Comparison of ENCODE assay signal across 12 cellular contexts in genomic region chr20:3902041-3902440, GRCh38. TPM values are rescaled to one million over a fixed set of nuclear protein-coding genes. Genes with fewer than 3 reads are reported as not detected.
DNase-seq lines count a peak whose midpoint lies in the region; ATAC-seq and TF ChIP-seq lines count a peak whose summit lies in the region.
"Had no signal": no experiment of that assay in that cellular context is flagged by ENCODE, and none has a peak within 500 bp of the region (broad histone marks: within the 10 kb centered on the region; RNA-seq: fewer than 3 reads in every experiment).

No MANE protein-coding gene starts in this region.

- H3K27me3 ChIP-seq in hepatocyte: no peaks in the 10 kb centered on the region
- H3K27me3 ChIP-seq: adrenal gland had no signal

- H3K27me3 Mint-ChIP-seq in activated CD4-positive, alpha-beta T cell treated with anti-CD3 and anti-CD28 coated beads for 36 hours: no peaks in the 10 kb centered on the region
- no peaks in the 10 kb centered on the region for H3K27me3 Mint-ChIP-seq in T-helper 17 cell

- ATAC-seq in activated CD4-positive, alpha-beta T cell treated with anti-CD3 and anti-CD28 coated beads for 36 hours: no peak
- no peak for ATAC-seq in T-helper 17 cell
- no peak for ATAC-seq in stimulated activated effector memory CD8-positive, alpha-beta T cell treated with anti-CD3 and anti-CD28 coated beads, Interleukin-12 subunit alpha, Interleukin-12 subunit beta, amount 100 ng/mL, for 72 hours
- ATAC-seq in HG03095 (IDR thresholded peaks at IDR 0.05; ENCODE audit: unreplicated experiment): no peak

- no peak for DNase-seq in activated CD4-positive, alpha-beta T cell treated with anti-CD3 and anti-CD28 coated beads for 36 hours
- DNase-seq in activated CD4-positive, alpha-beta T cell treated with anti-CD3 and anti-CD28 coated beads, Interleukin-2, amount 50 U/mL, for 48 hours: no peak
- DNase-seq in T-helper 17 cell (no peak), hepatocyte (ENCODE audit: low spot score) (no peak), ACHN (no peak), NCI-H2196 treated with DMSO at 0.1 percent for 48 hours (lab: John Stamatoyannopoulos, UW; ENCODE audit: unreplicated experiment) (no peak)
- no peak for DNase-seq in stimulated activated effector memory CD8-positive, alpha-beta T cell treated with anti-CD3 and anti-CD28 coated beads, Interleukin-12 subunit alpha, Interleukin-12 subunit beta, amount 100 ng/mL, for 72 hours (ENCODE audit: low spot score in 2 of 2)
- DNase-seq: NCI-H510A treated with DMSO at 0.1 percent for 48 hours; SHP77; stimulated activated CD8-positive, alpha-beta memory T cell treated with anti-CD3 and anti-CD28 coated beads, Interleukin-4, amount 100 ng/mL, for 48 hours had no signal

- peaks cover 17% of the 10 kb centered on the region for H3K36me3 Mint-ChIP-seq in activated CD4-positive, alpha-beta T cell treated with anti-CD3 and anti-CD28 coated beads for 36 hours (ENCODE audit: low read depth)
- H3K36me3 Mint-ChIP-seq in T-helper 17 cell (ENCODE audit: low read depth): no peaks in the 10 kb centered on the region
- H3K36me3 Mint-ChIP-seq in stimulated activated effector memory CD8-positive, alpha-beta T cell treated with anti-CD3 and anti-CD28 coated beads, Interleukin-12 subunit alpha, Interleukin-12 subunit beta, amount 100 ng/mL, for 72 hours: peaks cover 47% of the 10 kb centered on the region

- no peaks in the 10 kb centered on the region for H3K36me3 ChIP-seq in hepatocyte (replicated peaks; ENCODE audit: insufficient read depth, low read depth)
- H3K36me3 ChIP-seq: adrenal gland had no signal

- peaks cover 76% of the 10 kb centered on the region for H3K4me1 Mint-ChIP-seq in activated CD4-positive, alpha-beta T cell treated with anti-CD3 and anti-CD28 coated beads for 36 hours
- H3K4me1 Mint-ChIP-seq in T-helper 17 cell: peaks cover 43% of the 10 kb centered on the region
- peaks cover 72% of the 10 kb centered on the region for H3K4me1 Mint-ChIP-seq in stimulated activated effector memory CD8-positive, alpha-beta T cell treated with anti-CD3 and anti-CD28 coated beads, Interleukin-12 subunit alpha, Interleukin-12 subunit beta, amount 100 ng/mL, for 72 hours

- H3K4me3 ChIP-seq in hepatocyte: no peak overlapping the region

- H4K20me1 ChIP-seq in hepatocyte (ENCODE audit: insufficient read depth, poor library complexity, severe bottlenecking): peaks cover 98% of the 10 kb centered on the region

- WGBS in hepatocyte (ENCODE audit: low lambda C conversion rate, missing lambda C conversion rate): 93% methylated on average over 7 of the region's 7 CpGs

- no peak overlapping the region for H2AFZ ChIP-seq in hepatocyte

- H3K4me1 ChIP-seq in hepatocyte (ENCODE audit: insufficient read depth): no peaks in the 10 kb centered on the region

- H3K79me2 ChIP-seq in hepatocyte: peaks cover 100% of the 10 kb centered on the region

- no peaks in the 10 kb centered on the region for H3K9me3 ChIP-seq in T-helper 17 cell (ENCODE audit: control insufficient read depth, low read length, poor library complexity, severe bottlenecking)
- H3K9me3 ChIP-seq in hepatocyte (ENCODE audit: low read depth): no peaks in the 10 kb centered on the region
- H3K9me3 ChIP-seq: adrenal gland had no signal

- POLR2A ChIA-PET in activated CD4-positive, alpha-beta T cell treated with anti-CD3 and anti-CD28 coated beads for 36 hours (lab: Charles Lee): no interaction called here

- H3K27ac ChIP-seq in hepatocyte: peak overlapping the region; percentile 3

- H3K27ac Mint-ChIP-seq in activated CD4-positive, alpha-beta T cell treated with anti-CD3 and anti-CD28 coated beads for 36 hours: peak overlapping the region; percentile 62
- peak overlapping the region; percentile 91 for H3K27ac Mint-ChIP-seq in T-helper 17 cell
- H3K27ac Mint-ChIP-seq in stimulated activated effector memory CD8-positive, alpha-beta T cell treated with anti-CD3 and anti-CD28 coated beads, Interleukin-12 subunit alpha, Interleukin-12 subunit beta, amount 100 ng/mL, for 72 hours: peak overlapping the region; percentile 48

- intact Hi-C loops in activated CD4-positive, alpha-beta T cell treated with anti-CD3 and anti-CD28 coated beads for 36 hours (cut with DNase I, micrococcal nuclease): no loop called here

- in situ Hi-C loops in ACHN (cut with HindIII; ENCODE audit: low pct_ligation_motif_present, low pct_unique_long_range_greater_than_20kb, low sequenced_read_pairs): no loop called here

- TF ChIP-seq CTCF in hepatocyte (IDR thresholded peaks at IDR 0.05; ENCODE audit: poor library complexity): no peak

- no peaks in the 10 kb centered on the region for H3K9me2 ChIP-seq in hepatocyte (replicated peaks; ENCODE audit: insufficient read depth)

- no peaks in the 10 kb centered on the region for H3K9me3 Mint-ChIP-seq in activated CD4-positive, alpha-beta T cell treated with anti-CD3 and anti-CD28 coated beads for 36 hours (ENCODE audit: low read depth)
- H3K9me3 Mint-ChIP-seq in stimulated activated effector memory CD8-positive, alpha-beta T cell treated with anti-CD3 and anti-CD28 coated beads, Interleukin-12 subunit alpha, Interleukin-12 subunit beta, amount 100 ng/mL, for 72 hours: no peaks in the 10 kb centered on the region

- CTCF ChIA-PET in activated CD4-positive, alpha-beta T cell treated with anti-CD3 and anti-CD28 coated beads for 36 hours (lab: Charles Lee): interaction anchor here (1.2 kb wide), 1 partner anchor 76 kb away, joined by 4 read pairs; no protein-coding TSS in a partner anchor

- H3K4me3 Mint-ChIP-seq in activated CD4-positive, alpha-beta T cell treated with anti-CD3 and anti-CD28 coated beads for 36 hours: no peak overlapping the region
- peak overlapping the region; percentile 74 for H3K4me3 Mint-ChIP-seq in T-helper 17 cell
- H3K4me3 Mint-ChIP-seq in stimulated activated effector memory CD8-positive, alpha-beta T cell treated with anti-CD3 and anti-CD28 coated beads, Interleukin-12 subunit alpha, Interleukin-12 subunit beta, amount 100 ng/mL, for 72 hours: no peak overlapping the region

- peak overlapping the region; percentile 39 for H3K4me2 ChIP-seq in hepatocyte

RNA-seq across cellular contexts. Expression of gene PANK2, which starts 12.9 kb away (rescaled TPM):
- 10 to 100 TPM; 37.2 to 50.2 TPM for total RNA-seq in activated CD4-positive, alpha-beta T cell treated with anti-CD3 and anti-CD28 coated beads for 36 hours
- total RNA-seq in T-helper 17 cell (10 to 100 TPM; 47.2 to 53.0 TPM), hepatocyte (37.4 and 37.6 TPM in 2 replicates)
- polyA plus RNA-seq in hepatocyte: 24.1 and 37.6 TPM in 2 replicates

RNA-seq across cellular contexts. Expression of gene MAVS, which starts 55.4 kb away (rescaled TPM):
- total RNA-seq in activated CD4-positive, alpha-beta T cell treated with anti-CD3 and anti-CD28 coated beads for 36 hours: 10 to 100 TPM; 23.2 to 25.9 TPM
- 10 to 100 TPM; 20.1 to 21.1 TPM for total RNA-seq in T-helper 17 cell
- total RNA-seq in hepatocyte: 21.9 and 24.7 TPM in 2 replicates
- polyA plus RNA-seq in hepatocyte: 12.6 and 15.6 TPM in 2 replicates
